22 cellular contexts compared by ENCODE assay signal in genomic region chr1:54255026-54255425, GRCh38. TPM values are rescaled to one million over a fixed set of nuclear protein-coding genes. Genes with fewer than 3 reads are reported as not detected.
DNase-seq lines count a peak whose midpoint lies in the region; ATAC-seq and TF ChIP-seq lines count a peak whose summit lies in the region.
"Had no signal": no experiment of that assay in that cellular context is flagged by ENCODE, and none has a peak within 500 bp of the region (broad histone marks: within the 10 kb centered on the region; RNA-seq: fewer than 3 reads in every experiment).

No MANE protein-coding gene starts in this region.

- ATAC-seq in left colon (peak; percentile 26), GM19328 (IDR thresholded peaks at IDR 0.05; ENCODE audit: unreplicated experiment) (no peak), GM21423 (IDR thresholded peaks at IDR 0.05; ENCODE audit: unreplicated experiment) (no peak)
- ATAC-seq: gastrocnemius medialis, left lung, right lobe of liver had no signal

- H3K4me3 Mint-ChIP-seq in HFFc6 = no peak overlapping the region
- H3K4me3 Mint-ChIP-seq: activated CD4-positive, alpha-beta memory T cell treated with anti-CD3 and anti-CD28 coated beads, Interleukin-2, amount 10 ng/mL, durations not matched to agents 7 days and 5 days; stimulated activated naive CD8-positive, alpha-beta T cell treated with anti-CD3 and anti-CD28 coated beads, Interleukin-15, Interleukin-2, amounts not matched to agents 100 ng/mL and 50 ng/mL, for 24 hours; T-helper 1 cell treated with Interleukin-12 subunit alpha and Interleukin-12 subunit beta and Interleukin-4 antibody, amounts not matched to agents 30 μg/mL and 1 μg/mL, for 36 hours had no signal

- peak overlapping the region; percentile 54; the same call in 1 of the 2 replicates for H3K27ac Mint-ChIP-seq in HFFc6
- H3K27ac Mint-ChIP-seq: activated CD4-positive, alpha-beta memory T cell treated with anti-CD3 and anti-CD28 coated beads, Interleukin-2, amount 10 ng/mL, durations not matched to agents 7 days and 5 days; stimulated activated naive CD8-positive, alpha-beta T cell treated with anti-CD3 and anti-CD28 coated beads, Interleukin-15, Interleukin-2, amounts not matched to agents 100 ng/mL and 50 ng/mL, for 24 hours; T-helper 1 cell treated with Interleukin-12 subunit alpha and Interleukin-12 subunit beta and Interleukin-4 antibody, amounts not matched to agents 30 μg/mL and 1 μg/mL, for 36 hours had no signal

- TF ChIP-seq CTCF in AG10803 (conservative IDR thresholded peaks at IDR 0.05; ENCODE audit: low read length) (no peak), HFFc6 (IDR thresholded peaks at IDR 0.05) (no peak)

- H3K4me1 Mint-ChIP-seq in HFFc6 (ENCODE audit: low read depth) = peaks cover 35% of the 10 kb centered on the region

- no peak overlapping the region for H3K4me3 ChIP-seq in AG10803 (ENCODE audit: low read length)
- H3K4me3 ChIP-seq: gastrocnemius medialis, left lung, right lobe of liver, upper lobe of left lung had no signal

- intact Hi-C loops in left colon (cut with DNase I, micrococcal nuclease) = no loop called here

- H3K36me3 Mint-ChIP-seq in HFFc6 (ENCODE audit: low read depth) = peaks cover 2% of the 10 kb centered on the region; the same call in 1 of the 2 replicates

- no peaks in the 10 kb centered on the region for H3K9me3 Mint-ChIP-seq in HFFc6
- H3K9me3 Mint-ChIP-seq: activated CD4-positive, alpha-beta memory T cell treated with anti-CD3 and anti-CD28 coated beads, Interleukin-2, amount 10 ng/mL, durations not matched to agents 7 days and 5 days; stimulated activated naive CD8-positive, alpha-beta T cell treated with anti-CD3 and anti-CD28 coated beads, Interleukin-15, Interleukin-2, amounts not matched to agents 100 ng/mL and 50 ng/mL, for 24 hours; T-helper 1 cell treated with Interleukin-12 subunit alpha and Interleukin-12 subunit beta and Interleukin-4 antibody, amounts not matched to agents 30 μg/mL and 1 μg/mL, for 36 hours had no signal

- DNase-seq in AG10803 (ENCODE audit: low read depth) (peak; percentile 66), HFFc6 (peak; percentile 9), T1000 (lab: John Stamatoyannopoulos, UW) (peak; percentile 28), left colon (no peak), HUDEP-2 (lab: John Stamatoyannopoulos, UW; ENCODE audit: unreplicated experiment in 76 of 76) (no peak), NCI-H1930 (lab: John Stamatoyannopoulos, UW) (no peak)
- DNase-seq: activated CD4-positive, alpha-beta memory T cell treated with anti-CD3 and anti-CD28 coated beads, Interleukin-2, amount 10 ng/mL, durations not matched to agents 7 days and 5 days; activated naive CD4-positive, alpha-beta T cell treated with anti-CD3 and anti-CD28 coated beads, Interleukin-2, amount 50 U/mL, for 16 hours; activated T-cell treated with anti-CD3 and anti-CD28 coated beads, Interleukin-2, amount 50 U/mL, for 1 hour; AML-193; Calu3; gastrocnemius medialis; GF-D8; NCI-H1417 treated with DMSO at 0.1 percent for 48 hours; NCI-H774; right lobe of liver; upper lobe of left lung had no signal

- peaks cover 4% of the 10 kb centered on the region for H3K27me3 Mint-ChIP-seq in HFFc6 (ENCODE audit: insufficient read depth)
- H3K27me3 Mint-ChIP-seq: activated CD4-positive, alpha-beta memory T cell treated with anti-CD3 and anti-CD28 coated beads, Interleukin-2, amount 10 ng/mL, durations not matched to agents 7 days and 5 days; stimulated activated naive CD8-positive, alpha-beta T cell treated with anti-CD3 and anti-CD28 coated beads, Interleukin-15, Interleukin-2, amounts not matched to agents 100 ng/mL and 50 ng/mL, for 24 hours had no signal

RNA-seq across cellular contexts. Expression of gene MRPL37, which starts 55.1 kb away (rescaled TPM):
- total RNA-seq in HFFc6 (2021; fragmentation: NEBNext Ultra II Directional; extraction: Animal tissue kit (Norgen Biotek cat#: 25700)) = 100 to 1,000 TPM; 119 to 135 (median 126) TPM
- total RNA-seq in left colon = 10 to 100 TPM; 59.6 to 78.0 TPM

RNA-seq across cellular contexts. Expression of gene CYB5RL, which starts 55.2 kb away (rescaled TPM):
- total RNA-seq in HFFc6 (2021; fragmentation: NEBNext Ultra II Directional; extraction: Animal tissue kit (Norgen Biotek cat#: 25700)) = 1 to 10 TPM; 4.5 to 6.1 (median 5.2) TPM
- total RNA-seq in left colon = 1 to 10 TPM; 5.5 to 5.7 TPM

Comparison
In these comparisons a context has a peak if more than half of its experiments do, and no peak if none do; other contexts are left out.
1. DNase-seq: peak in AG10803 (single experiment), HFFc6 (single experiment) and T1000 (single experiment); none in left colon (0 of 2), HUDEP-2 (0 of 76) and NCI-H1930 (0 of 2).